Comparison of ENCODE assay signal across 10 cellular contexts in genomic region chr7:108308913-108309312, GRCh38.
DNase-seq lines count a peak whose midpoint lies in the region; ATAC-seq and TF ChIP-seq lines count a peak whose summit lies in the region.
"Had no signal": no experiment of that assay in that cellular context is flagged by ENCODE, and none has a peak within 500 bp of the region (broad histone marks: within the 10 kb centered on the region; RNA-seq: fewer than 3 reads in every experiment).

No MANE protein-coding gene starts in this region.

- TF ChIP-seq CTCF in fibroblast of mammary gland (conservative IDR thresholded peaks at IDR 0.05; ENCODE audit: control insufficient read depth, insufficient read depth, low read depth, low read length) (no peak), suprapubic skin (IDR thresholded peaks at IDR 0.05) (no peak), endothelial cell (IDR thresholded peaks at IDR 0.05; ENCODE audit: unreplicated experiment) (no peak)

- TF ChIP-seq POLR2A in suprapubic skin (IDR thresholded peaks at IDR 0.05) = no peak

- no peaks in the 10 kb centered on the region for H3K27me3 ChIP-seq in suprapubic skin
- no peaks in the 10 kb centered on the region for H3K27me3 ChIP-seq in Karpas-422 (ENCODE audit: low read length)
- H3K27me3 ChIP-seq in aorta (ENCODE audit: control insufficient read depth in 1 of 2, insufficient read depth in 2 of 2, low read length in 1 of 2) = no peaks in the 10 kb centered on the region
- H3K27me3 ChIP-seq: right lobe of liver had no signal

- H4K20me1 ChIP-seq in Karpas-422 (ENCODE audit: insufficient read depth, low read depth, low read length) = no peaks in the 10 kb centered on the region

- DNase-seq in activated CD4-positive, alpha-beta T cell treated with anti-CD3 and anti-CD28 coated beads for 36 hours = no peak
- no peak for DNase-seq in activated CD4-positive, alpha-beta T cell treated with anti-CD3 and anti-CD28 coated beads, Interleukin-2, amount 50 U/mL, for 1 hour
- peak; percentile 12 for DNase-seq in M059J (ENCODE audit: low read depth)
- peak; percentile 85 for DNase-seq in fibroblast of mammary gland (ENCODE audit: low read depth)
- DNase-seq in suprapubic skin (ENCODE audit: low spot score in 2 of 2) = no peak
- no peak for DNase-seq in Karpas-422
- DNase-seq in endothelial cell (ENCODE audit: low spot score) = no peak
- DNase-seq in aorta = no peak
- DNase-seq: right lobe of liver had no signal

- TF ChIP-seq EP300 in suprapubic skin (IDR thresholded peaks at IDR 0.05) = no peak

- no peak overlapping the region for H3K27ac Mint-ChIP-seq in activated CD4-positive, alpha-beta T cell treated with anti-CD3 and anti-CD28 coated beads for 36 hours
- no peak overlapping the region for H3K27ac Mint-ChIP-seq in endothelial cell (ENCODE audit: unreplicated experiment)

- H3K4me3 Mint-ChIP-seq in activated CD4-positive, alpha-beta T cell treated with anti-CD3 and anti-CD28 coated beads for 36 hours = no peak overlapping the region
- no peak overlapping the region for H3K4me3 Mint-ChIP-seq in endothelial cell (ENCODE audit: unreplicated experiment)

- POLR2A ChIA-PET in activated CD4-positive, alpha-beta T cell treated with anti-CD3 and anti-CD28 coated beads for 36 hours (lab: Charles Lee) = no interaction called here

- H3K9me3 ChIP-seq in suprapubic skin (no peaks in the 10 kb centered on the region), Karpas-422 (ENCODE audit: low read length) (no peaks in the 10 kb centered on the region), aorta (ENCODE audit: control insufficient read depth, low read length) (no peaks in the 10 kb centered on the region)
- H3K9me3 ChIP-seq: right lobe of liver had no signal

- H3K4me3 ChIP-seq in fibroblast of mammary gland (ENCODE audit: control insufficient read depth, low read depth, low read length) = no peak overlapping the region
- no peak overlapping the region for H3K4me3 ChIP-seq in suprapubic skin
- no peak overlapping the region for H3K4me3 ChIP-seq in Karpas-422 (ENCODE audit: low read length)
- no peak overlapping the region for H3K4me3 ChIP-seq in aorta (ENCODE audit: low read length in 2 of 2)
- H3K4me3 ChIP-seq: right lobe of liver had no signal

- intact Hi-C loops in activated CD4-positive, alpha-beta T cell treated with anti-CD3 and anti-CD28 coated beads for 36 hours (cut with DNase I, micrococcal nuclease) = no loop called here
- intact Hi-C loops in aorta (cut with DNase I) = no loop called here

- no peak overlapping the region for H3K9ac ChIP-seq in Karpas-422 (ENCODE audit: low read length)

- H3K9me2 ChIP-seq in Karpas-422 (replicated peaks; ENCODE audit: insufficient read depth, low read length) = no peaks in the 10 kb centered on the region

- peak; percentile 54 for ATAC-seq in activated CD4-positive, alpha-beta T cell treated with anti-CD3 and anti-CD28 coated beads for 36 hours
- no peak for ATAC-seq in aorta (ENCODE audit: low FRiP score)

- H3K27me3 Mint-ChIP-seq in activated CD4-positive, alpha-beta T cell treated with anti-CD3 and anti-CD28 coated beads for 36 hours = peaks cover 6% of the 10 kb centered on the region
- no peaks in the 10 kb centered on the region for H3K27me3 Mint-ChIP-seq in endothelial cell (ENCODE audit: unreplicated experiment)

- peak overlapping the region; percentile 79 for H3K27ac ChIP-seq in suprapubic skin
- H3K27ac ChIP-seq in Karpas-422 (ENCODE audit: low read length) = no peak overlapping the region
- no peak overlapping the region for H3K27ac ChIP-seq in aorta (ENCODE audit: low read depth in 1 of 2, low read length in 2 of 2)
- H3K27ac ChIP-seq: 22Rv1, right lobe of liver had no signal

- H3K4me2 ChIP-seq in Karpas-422 (ENCODE audit: low read depth, low read length, poor library complexity, severe bottlenecking) = no peak overlapping the region

- no peaks in the 10 kb centered on the region for H3K36me3 ChIP-seq in suprapubic skin
- no peaks in the 10 kb centered on the region for H3K36me3 ChIP-seq in Karpas-422 (ENCODE audit: insufficient read depth, low read length)
- H3K36me3 ChIP-seq in aorta (ENCODE audit: control insufficient read depth in 1 of 2, insufficient read depth in 2 of 2, low read length in 1 of 2) = no peaks in the 10 kb centered on the region
- H3K36me3 ChIP-seq: right lobe of liver had no signal

- 51% methylated on average over 2 of the region's 2 CpGs for whole genome bisulfite sequencing in suprapubic skin
- 62 to 73% methylated on average over 2 of the region's 2 CpGs for WGBS in aorta, 2 donors

- no peak overlapping the region for H2AFZ ChIP-seq in Karpas-422 (ENCODE audit: low read length)

- H3K9me3 Mint-ChIP-seq in activated CD4-positive, alpha-beta T cell treated with anti-CD3 and anti-CD28 coated beads for 36 hours (ENCODE audit: low read depth) = no peaks in the 10 kb centered on the region
- H3K9me3 Mint-ChIP-seq in endothelial cell (ENCODE audit: unreplicated experiment) = no peaks in the 10 kb centered on the region

- H3K4me1 ChIP-seq in suprapubic skin (peaks cover 14% of the 10 kb centered on the region), Karpas-422 (ENCODE audit: low read length) (no peaks in the 10 kb centered on the region), aorta (ENCODE audit: control insufficient read depth in 1 of 2, insufficient read depth in 2 of 2, low read length in 2 of 2) (no peaks in the 10 kb centered on the region)
- H3K4me1 ChIP-seq: right lobe of liver had no signal

- no peaks in the 10 kb centered on the region for H3K79me2 ChIP-seq in Karpas-422 (ENCODE audit: low read length)

- H3K4me1 Mint-ChIP-seq in activated CD4-positive, alpha-beta T cell treated with anti-CD3 and anti-CD28 coated beads for 36 hours = peaks cover 22% of the 10 kb centered on the region
- H3K4me1 Mint-ChIP-seq in endothelial cell (ENCODE audit: unreplicated experiment) = no peaks in the 10 kb centered on the region

- no peaks in the 10 kb centered on the region for H3K36me3 Mint-ChIP-seq in activated CD4-positive, alpha-beta T cell treated with anti-CD3 and anti-CD28 coated beads for 36 hours (ENCODE audit: low read depth)
- H3K36me3 Mint-ChIP-seq in endothelial cell (ENCODE audit: low read depth, unreplicated experiment) = no peaks in the 10 kb centered on the region

- CTCF ChIA-PET in activated CD4-positive, alpha-beta T cell treated with anti-CD3 and anti-CD28 coated beads for 36 hours (lab: Charles Lee) = interaction anchor here (0.5 to 0.8 kb wide), 2 partner anchors 54 to 389 kb away, joined by 3 to 4 read pairs; no protein-coding TSS in a partner anchor

Comparison
In these comparisons a context has a peak if more than half of its experiments do, and no peak if none do; other contexts are left out.
1. DNase-seq: peak in M059J (single experiment) and fibroblast of mammary gland (single experiment); none in activated CD4-positive, alpha-beta T cell treated with anti-CD3 and anti-CD28 coated beads for 36 hours (single experiment), activated CD4-positive, alpha-beta T cell treated with anti-CD3 and anti-CD28 coated beads, Interleukin-2, amount 50 U/mL, for 1 hour (single experiment), suprapubic skin (0 of 2), Karpas-422 (single experiment), endothelial cell (single experiment) and aorta (0 of 2).